ENCODE assay signal across 19 cellular contexts in the genomic region with DNA sequence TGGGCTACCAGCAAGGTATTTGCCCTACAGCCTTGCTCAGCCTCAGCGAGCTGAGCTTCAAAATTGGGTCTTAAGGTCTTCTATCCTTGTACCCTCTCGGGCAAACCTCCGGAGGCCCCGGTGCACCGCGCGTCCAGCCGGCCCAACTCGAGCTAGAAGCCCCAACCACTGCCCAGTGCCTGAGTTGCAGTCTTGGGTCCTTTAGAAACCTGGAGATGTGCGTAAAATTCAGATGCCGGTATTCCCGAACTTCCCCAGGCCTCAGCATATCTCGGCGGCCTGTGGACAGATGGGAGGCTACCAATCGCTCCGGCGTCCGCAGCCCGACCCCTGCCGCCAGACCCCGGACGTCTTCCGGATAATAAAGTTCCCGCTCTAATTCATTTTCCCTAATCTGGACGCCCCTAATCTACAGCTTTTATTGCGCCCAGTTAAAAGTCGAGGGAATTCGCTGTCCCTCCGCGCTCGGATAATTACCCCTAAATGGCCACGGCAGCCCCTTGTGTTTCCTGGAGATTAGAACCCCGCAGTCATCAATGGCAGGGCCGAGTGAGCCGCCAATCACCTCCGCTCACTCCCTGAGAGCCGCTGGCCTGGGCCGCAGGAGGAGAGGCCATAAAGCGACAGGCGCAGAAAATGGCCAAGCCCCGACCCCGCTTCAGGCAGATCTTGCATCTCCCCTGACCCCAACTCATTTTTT. TPM values are rescaled to one million over a fixed set of nuclear protein-coding genes. Genes with fewer than 3 reads are reported as not detected.
DNase-seq lines count a peak whose midpoint lies in the region; ATAC-seq, FAIRE-seq and TF ChIP-seq lines count a peak whose summit lies in the region.
"Had no signal": no experiment of that assay in that cellular context is flagged by ENCODE, and none has a peak within 500 bp of the region (broad histone marks: within the 10 kb centered on the region; RNA-seq: fewer than 3 reads in every experiment).

No MANE protein-coding gene starts in this region.

- H3K36me3 Mint-ChIP-seq in activated CD4-positive, alpha-beta T cell treated with anti-CD3 and anti-CD28 coated beads, Interleukin-2, amount 10 ng/mL, durations not matched to agents 24 days and 14 days (ENCODE audit: low read depth) = peaks cover 8% of the 10 kb centered on the region
- H3K36me3 Mint-ChIP-seq in activated T-helper 1 cell treated with anti-CD3 and anti-CD28 coated beads, Interleukin-12 subunit alpha, Interleukin-12 subunit beta, Interleukin-2, Interleukin-4 antibody, amounts not matched to agents 30 ng/mL and 10 ng/mL and 1 ng/mL, durations not matched to agents 14 hours and 24 hours and 36 hours (ENCODE audit: low read depth) = peaks cover 2% of the 10 kb centered on the region
- H3K36me3 Mint-ChIP-seq in stimulated activated effector memory CD8-positive, alpha-beta T cell treated with anti-CD3 and anti-CD28 coated beads, Interleukin-12 subunit alpha, Interleukin-12 subunit beta, amount 100 ng/mL, for 72 hours = peaks cover 20% of the 10 kb centered on the region

- WGBS in pancreas, 2 donors = 14 to 19% methylated on average over 42 of the region's 42 CpGs

- no peaks in the 10 kb centered on the region for H3K9me3 ChIP-seq in kidney (ENCODE audit: control insufficient read depth in 1 of 2, low read length in 2 of 2)
- H3K9me3 ChIP-seq in pancreas = no peaks in the 10 kb centered on the region
- H3K9me3 ChIP-seq: BLaER1, heart right ventricle, neutrophil, tibial artery had no signal

- intact Hi-C loops in activated CD4-positive, alpha-beta T cell treated with anti-CD3 and anti-CD28 coated beads, Interleukin-2, amount 10 ng/mL, durations not matched to agents 24 days and 14 days (cut with micrococcal nuclease) = loop anchor here (2.0 kb wide), 1 partner anchor 369 kb away; no protein-coding TSS in a partner anchor
- intact Hi-C loops in activated T-helper 1 cell treated with anti-CD3 and anti-CD28 coated beads, Interleukin-12 subunit alpha, Interleukin-12 subunit beta, Interleukin-2, Interleukin-4 antibody, amounts not matched to agents 30 ng/mL and 10 ng/mL and 1 ng/mL, durations not matched to agents 14 hours and 24 hours and 36 hours (cut with micrococcal nuclease) = loop anchor here (5.0 kb wide), 1 partner anchor 1034 kb away; a partner anchor contains a TSS
- intact Hi-C loops in kidney (cut with DNase I) = no loop called here
- intact Hi-C loops in posterior vena cava (cut with DNase I) = no loop called here
- intact Hi-C loops in pancreas (cut with DNase I) = no loop called here

- H3K4me1 Mint-ChIP-seq in activated CD4-positive, alpha-beta T cell treated with anti-CD3 and anti-CD28 coated beads, Interleukin-2, amount 10 ng/mL, durations not matched to agents 24 days and 14 days = peaks cover 14% of the 10 kb centered on the region
- H3K4me1 Mint-ChIP-seq in activated T-helper 1 cell treated with anti-CD3 and anti-CD28 coated beads, Interleukin-12 subunit alpha, Interleukin-12 subunit beta, Interleukin-2, Interleukin-4 antibody, amounts not matched to agents 30 ng/mL and 10 ng/mL and 1 ng/mL, durations not matched to agents 14 hours and 24 hours and 36 hours (ENCODE audit: low read depth) = peaks cover 7% of the 10 kb centered on the region
- peaks cover 54% of the 10 kb centered on the region for H3K4me1 Mint-ChIP-seq in stimulated activated effector memory CD8-positive, alpha-beta T cell treated with anti-CD3 and anti-CD28 coated beads, Interleukin-12 subunit alpha, Interleukin-12 subunit beta, amount 100 ng/mL, for 72 hours

- H3K27ac Mint-ChIP-seq in activated CD4-positive, alpha-beta T cell treated with anti-CD3 and anti-CD28 coated beads, Interleukin-2, amount 10 ng/mL, durations not matched to agents 24 days and 14 days = peak overlapping the region; percentile 56
- H3K27ac Mint-ChIP-seq in activated T-helper 1 cell treated with anti-CD3 and anti-CD28 coated beads, Interleukin-12 subunit alpha, Interleukin-12 subunit beta, Interleukin-2, Interleukin-4 antibody, amounts not matched to agents 30 ng/mL and 10 ng/mL and 1 ng/mL, durations not matched to agents 14 hours and 24 hours and 36 hours = peak overlapping the region; percentile 58
- no peak overlapping the region for H3K27ac Mint-ChIP-seq in stimulated activated effector memory CD8-positive, alpha-beta T cell treated with anti-CD3 and anti-CD28 coated beads, Interleukin-12 subunit alpha, Interleukin-12 subunit beta, amount 100 ng/mL, for 72 hours

- TF ChIP-seq CTCF in kidney (IDR thresholded peaks at IDR 0.05; ENCODE audit: borderline replicate concordance, extremely low read depth, insufficient read depth) = no peak
- TF ChIP-seq CTCF in pancreas (IDR thresholded peaks at IDR 0.05) = no peak

- FAIRE-seq in kidney (lab: Jason Lieb, UNC) (no peak), pancreas (lab: Jason Lieb, UNC) (no peak)
- FAIRE-seq: A204.1 had no signal

- H3K4me1 ChIP-seq in kidney (ENCODE audit: control insufficient read depth in 1 of 2, insufficient read depth in 1 of 2, low read depth in 1 of 2, low read length in 2 of 2) (peaks cover 11 to 12% of the 10 kb centered on the region in 2 donors), pancreas (peaks cover 0 to 7% (median 5%) of the 10 kb centered on the region in 3 donors)

- H3K4me3 Mint-ChIP-seq in activated CD4-positive, alpha-beta T cell treated with anti-CD3 and anti-CD28 coated beads, Interleukin-2, amount 10 ng/mL, durations not matched to agents 24 days and 14 days = no peak overlapping the region
- no peak overlapping the region for H3K4me3 Mint-ChIP-seq in activated T-helper 1 cell treated with anti-CD3 and anti-CD28 coated beads, Interleukin-12 subunit alpha, Interleukin-12 subunit beta, Interleukin-2, Interleukin-4 antibody, amounts not matched to agents 30 ng/mL and 10 ng/mL and 1 ng/mL, durations not matched to agents 14 hours and 24 hours and 36 hours
- no peak overlapping the region for H3K4me3 Mint-ChIP-seq in stimulated activated effector memory CD8-positive, alpha-beta T cell treated with anti-CD3 and anti-CD28 coated beads, Interleukin-12 subunit alpha, Interleukin-12 subunit beta, amount 100 ng/mL, for 72 hours

- no peaks in the 10 kb centered on the region for H3K9me3 Mint-ChIP-seq in activated CD4-positive, alpha-beta T cell treated with anti-CD3 and anti-CD28 coated beads, Interleukin-2, amount 10 ng/mL, durations not matched to agents 24 days and 14 days
- H3K9me3 Mint-ChIP-seq in activated T-helper 1 cell treated with anti-CD3 and anti-CD28 coated beads, Interleukin-12 subunit alpha, Interleukin-12 subunit beta, Interleukin-2, Interleukin-4 antibody, amounts not matched to agents 30 ng/mL and 10 ng/mL and 1 ng/mL, durations not matched to agents 14 hours and 24 hours and 36 hours = no peaks in the 10 kb centered on the region
- no peaks in the 10 kb centered on the region for H3K9me3 Mint-ChIP-seq in stimulated activated effector memory CD8-positive, alpha-beta T cell treated with anti-CD3 and anti-CD28 coated beads, Interleukin-12 subunit alpha, Interleukin-12 subunit beta, amount 100 ng/mL, for 72 hours

- DNase-seq in activated CD4-positive, alpha-beta T cell treated with anti-CD3 and anti-CD28 coated beads, Interleukin-2, amount 10 ng/mL, durations not matched to agents 24 days and 14 days = no peak
- DNase-seq in activated CD4-positive, alpha-beta T cell treated with anti-CD3 and anti-CD28 coated beads, Interleukin-2, amount 50 U/mL, for 4 hours = no peak
- DNase-seq in activated T-helper 1 cell treated with anti-CD3 and anti-CD28 coated beads, Interleukin-12 subunit alpha, Interleukin-12 subunit beta, Interleukin-2, Interleukin-4 antibody, amounts not matched to agents 30 ng/mL and 10 ng/mL and 1 ng/mL, durations not matched to agents 14 hours and 24 hours and 36 hours (ENCODE audit: low spot score) = no peak
- DNase-seq in kidney (peak; percentile 68), posterior vena cava (ENCODE audit: low spot score) (peak; percentile 76), pancreas (no peak), HuH-7 (ENCODE audit: low spot score) (no peak)
- DNase-seq in stimulated activated effector memory CD8-positive, alpha-beta T cell treated with anti-CD3 and anti-CD28 coated beads, Interleukin-12 subunit alpha, Interleukin-12 subunit beta, amount 100 ng/mL, for 72 hours (ENCODE audit: low spot score in 2 of 2) = no peak
- DNase-seq: DMS 273 treated with DMSO at 0.1 percent for 48 hours; heart right ventricle; NCI-H1694; NCI-H446; stimulated activated CD4-positive, alpha-beta T cell treated with anti-CD3 and anti-CD28 coated beads, Interleukin-15, amount 100 ng/mL, for 24 hours; SW 1271; tibial artery had no signal

- no peak overlapping the region for H3K27ac ChIP-seq in kidney (ENCODE audit: low read depth in 2 of 2, low read length in 2 of 2)
- H3K27ac ChIP-seq in pancreas = no peak overlapping the region
- H3K27ac ChIP-seq: BLaER1, heart right ventricle, neutrophil, tibial artery had no signal

- no peak overlapping the region for H3K4me3 ChIP-seq in kidney (ENCODE audit: low read length in 2 of 2)
- no peak overlapping the region for H3K4me3 ChIP-seq in pancreas

- ATAC-seq in pancreas = no peak
- no peak for ATAC-seq in stimulated activated effector memory CD8-positive, alpha-beta T cell treated with anti-CD3 and anti-CD28 coated beads, Interleukin-12 subunit alpha, Interleukin-12 subunit beta, amount 100 ng/mL, for 72 hours
- ATAC-seq: heart right ventricle; stimulated activated memory B cell treated with anti-CD40 and anti-IgM and Interleukin-4, amounts not matched to agents 10 μg/mL and 1 μg/mL and 100 μg/mL, for 72 hours had no signal

- H3K36me3 ChIP-seq in kidney (ENCODE audit: control insufficient read depth in 1 of 2, insufficient read depth in 2 of 2, low read length in 2 of 2) (no peaks in the 10 kb centered on the region), pancreas (no peaks in the 10 kb centered on the region)
- H3K36me3 ChIP-seq: BLaER1, neutrophil had no signal

- H3K9ac ChIP-seq in kidney (ENCODE audit: low read length in 2 of 2) = no peak overlapping the region
- H3K9ac ChIP-seq: BLaER1 had no signal

- H3K27me3 Mint-ChIP-seq in activated CD4-positive, alpha-beta T cell treated with anti-CD3 and anti-CD28 coated beads, Interleukin-2, amount 10 ng/mL, durations not matched to agents 24 days and 14 days = peaks cover 76% of the 10 kb centered on the region
- H3K27me3 Mint-ChIP-seq in activated T-helper 1 cell treated with anti-CD3 and anti-CD28 coated beads, Interleukin-12 subunit alpha, Interleukin-12 subunit beta, Interleukin-2, Interleukin-4 antibody, amounts not matched to agents 30 ng/mL and 10 ng/mL and 1 ng/mL, durations not matched to agents 14 hours and 24 hours and 36 hours (ENCODE audit: insufficient read depth) = peaks cover 70% of the 10 kb centered on the region

- peaks cover 0 to 52% (median 19%) of the 10 kb centered on the region in 4 donors for H3K27me3 ChIP-seq in pancreas

RNA-seq across cellular contexts. Expression of a gene that starts 1.5 kb away (rescaled TPM):
- total RNA-seq in activated CD4-positive, alpha-beta T cell treated with anti-CD3 and anti-CD28 coated beads, Interleukin-2, amount 10 ng/mL, durations not matched to agents 24 days and 14 days = not detected in 2 replicates
- not detected in 2 replicates for total RNA-seq in activated T-helper 1 cell treated with anti-CD3 and anti-CD28 coated beads, Interleukin-12 subunit alpha, Interleukin-12 subunit beta, Interleukin-2, Interleukin-4 antibody, amounts not matched to agents 30 ng/mL and 10 ng/mL and 1 ng/mL, durations not matched to agents 14 hours and 24 hours and 36 hours
- 2.3 TPM for total RNA-seq in kidney
- 3.0 TPM for polyA plus RNA-seq in kidney (ENCODE audit: insufficient read depth, low read depth, low replicate concordance)
- total RNA-seq in posterior vena cava = 10 to 100 TPM in 1 of 2 donors, 1 to 10 TPM in 1; 7.0 to 20.8 TPM
- 1 to 10 TPM in 3 of 6 donors, under 1 TPM in 3; 0.51 to 1.4 (median 0.99) TPM for total RNA-seq in pancreas
- polyA plus RNA-seq in pancreas = 1 to 10 TPM; 1.5 to 2.7 TPM

Comparison
In these comparisons a context has a peak if more than half of its experiments do, and no peak if none do; other contexts are left out.
1. DNase-seq: peak in kidney (single experiment) and posterior vena cava (single experiment); none in activated CD4-positive, alpha-beta T cell treated with anti-CD3 and anti-CD28 coated beads, Interleukin-2, amount 10 ng/mL, durations not matched to agents 24 days and 14 days (single experiment), activated CD4-positive, alpha-beta T cell treated with anti-CD3 and anti-CD28 coated beads, Interleukin-2, amount 50 U/mL, for 4 hours (0 of 2), activated T-helper 1 cell treated with anti-CD3 and anti-CD28 coated beads, Interleukin-12 subunit alpha, Interleukin-12 subunit beta, Interleukin-2, Interleukin-4 antibody, amounts not matched to agents 30 ng/mL and 10 ng/mL and 1 ng/mL, durations not matched to agents 14 hours and 24 hours and 36 hours (single experiment), pancreas (0 of 6), HuH-7 (single experiment) and stimulated activated effector memory CD8-positive, alpha-beta T cell treated with anti-CD3 and anti-CD28 coated beads, Interleukin-12 subunit alpha, Interleukin-12 subunit beta, amount 100 ng/mL, for 72 hours (0 of 2).
2. intact Hi-C loops: an anchor here in activated CD4-positive, alpha-beta T cell treated with anti-CD3 and anti-CD28 coated beads, Interleukin-2, amount 10 ng/mL, durations not matched to agents 24 days and 14 days (2.0 kb wide) and activated T-helper 1 cell treated with anti-CD3 and anti-CD28 coated beads, Interleukin-12 subunit alpha, Interleukin-12 subunit beta, Interleukin-2, Interleukin-4 antibody, amounts not matched to agents 30 ng/mL and 10 ng/mL and 1 ng/mL, durations not matched to agents 14 hours and 24 hours and 36 hours (5.0 kb wide); none called in kidney, posterior vena cava and pancreas.